ENCODE assay signal across 24 cellular contexts in the genomic region with DNA sequence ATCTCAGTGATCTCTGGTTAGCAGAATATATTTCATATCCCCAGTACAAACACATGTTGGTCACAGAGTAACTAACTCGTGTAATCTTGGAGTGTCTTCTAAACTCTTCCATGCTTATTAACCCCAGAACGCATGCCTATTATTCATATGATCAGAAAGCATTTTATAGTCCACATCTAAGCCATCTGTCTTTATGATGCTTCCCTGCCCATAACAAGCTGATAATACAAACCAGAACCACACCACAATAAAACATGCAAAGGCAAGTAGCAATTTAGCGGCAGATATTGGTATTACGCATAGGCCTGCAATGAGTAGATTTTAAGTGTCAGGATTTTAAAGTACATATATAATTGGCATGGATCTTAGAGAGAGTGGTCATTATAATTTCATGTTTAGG.
"Had no signal": no experiment of that assay in that cellular context is flagged by ENCODE, and none has a peak within 500 bp of the region (broad histone marks: within the 10 kb centered on the region; RNA-seq: fewer than 3 reads in every experiment).

No MANE protein-coding gene starts in this region.

- H2AFZ ChIP-seq: hepatocyte had no signal

- H3K27me3 ChIP-seq: colonic mucosa, esophagus muscularis mucosa, esophagus squamous epithelium, gastrocnemius medialis, gastroesophageal sphincter, hepatocyte had no signal

- H3K4me3 ChIP-seq: colonic mucosa, coronary artery, dorsolateral prefrontal cortex, esophagus muscularis mucosa, esophagus squamous epithelium, gastrocnemius medialis, gastroesophageal sphincter, heart left ventricle, heart right ventricle, hepatocyte had no signal

- H3K9me3 ChIP-seq: colonic mucosa, esophagus muscularis mucosa, esophagus squamous epithelium, gastrocnemius medialis, gastroesophageal sphincter, heart left ventricle, heart right ventricle had no signal

- H3K9me3 Mint-ChIP-seq: dendritic cell treated with granulocyte-macrophage colony-stimulating factor and Interleukin-4, amounts not matched to agents 40 ng/mL and 50 ng/mL, for 4 days; endodermal cell had no signal

- H3K4me2 ChIP-seq: hepatocyte had no signal

- H3K36me3 ChIP-seq: colonic mucosa, esophagus muscularis mucosa, esophagus squamous epithelium, gastrocnemius medialis, gastroesophageal sphincter, heart left ventricle, heart right ventricle had no signal

- H3K79me2 ChIP-seq: hepatocyte had no signal

- H3K4me1 ChIP-seq: colonic mucosa, esophagus muscularis mucosa, esophagus squamous epithelium, foreskin keratinocyte, gastroesophageal sphincter, heart left ventricle, heart right ventricle had no signal

- H3K4me3 Mint-ChIP-seq: dendritic cell treated with granulocyte-macrophage colony-stimulating factor and Interleukin-4, amounts not matched to agents 40 ng/mL and 50 ng/mL, for 4 days; endodermal cell had no signal

- DNase-seq: colonic mucosa; cortex of kidney; dermis blood vessel endothelial cell; dorsolateral prefrontal cortex; effector CD4-positive, alpha-beta T cell; effector CD8-positive, alpha-beta T cell; effector memory CD4-positive, alpha-beta T cell; endodermal cell; erythroblast; esophagus squamous epithelium; foreskin keratinocyte; foreskin melanocyte; gastrocnemius medialis; glutamatergic neuron; head of caudate nucleus; heart left ventricle; heart right ventricle had no signal

- H3K27ac ChIP-seq: colonic mucosa, coronary artery, dorsolateral prefrontal cortex, epithelial cell of prostate, esophagus muscularis mucosa, esophagus squamous epithelium, foreskin keratinocyte, gastrocnemius medialis, gastroesophageal sphincter, heart left ventricle, heart right ventricle, hepatocyte had no signal

- H3K27ac Mint-ChIP-seq: dendritic cell treated with granulocyte-macrophage colony-stimulating factor and Interleukin-4, amounts not matched to agents 40 ng/mL and 50 ng/mL, for 4 days; endodermal cell had no signal

- ATAC-seq: esophagus mucosa, foreskin keratinocyte, gastrocnemius medialis, gastroesophageal sphincter, heart left ventricle, heart right ventricle had no signal
